17 cellular contexts compared by ENCODE assay signal in genomic region chr15:97683816-97684215, GRCh38.
"Had no signal": no experiment of that assay in that cellular context is flagged by ENCODE, and none has a peak within 500 bp of the region (broad histone marks: within the 10 kb centered on the region; RNA-seq: fewer than 3 reads in every experiment).

No MANE protein-coding gene starts in this region.

- ATAC-seq: activated CD8-positive, alpha-beta T cell treated with anti-CD3 and anti-CD28 coated beads for 36 hours; activated naive CD8-positive, alpha-beta T cell treated with anti-CD3 and anti-CD28 coated beads, Interleukin-2, amount 50 U/mL, for 24 hours; activated T-cell treated with anti-CD3 and anti-CD28 coated beads, Interleukin-2, amount 50 U/mL, for 4 hours; left lung; stimulated activated memory B cell treated with anti-CD40 and anti-IgM and Interleukin-4, amounts not matched to agents 10 μg/mL and 1 μg/mL and 100 μg/mL, for 72 hours had no signal

- DNase-seq: activated CD4-positive, alpha-beta T cell treated with anti-CD3 and anti-CD28 coated beads, Interleukin-2, amount 10 ng/mL, durations not matched to agents 24 days and 14 days; activated CD8-positive, alpha-beta T cell treated with anti-CD3 and anti-CD28 coated beads for 36 hours; activated effector memory CD4-positive, alpha-beta T cell treated with Interleukin-2 at 50 U/mL for 16 hours; activated naive CD4-positive, alpha-beta T cell treated with anti-CD3 and anti-CD28 coated beads, Interleukin-2, amount 10 ng/mL, durations not matched to agents 7 days and 5 days; activated naive CD8-positive, alpha-beta T cell treated with anti-CD3 and anti-CD28 coated beads, Interleukin-2, amount 50 U/mL, for 24 hours; activated T-cell treated with anti-CD3 and anti-CD28 coated beads, Interleukin-2, amount 50 U/mL, for 4 hours; anterior cingulate cortex; caudate nucleus; dorsolateral prefrontal cortex; kidney; left lung; occipital lobe; retina; spleen; stimulated activated CD4-positive, alpha-beta T cell treated with anti-CD3 and anti-CD28 coated beads, Interleukin-4, amount 100 ng/mL, for 4 hours; testis had no signal
